ENCODE assay signal across 1 cellular context in genomic region chr5:61132559-61132958, GRCh38.
TF ChIP-seq lines count a peak whose summit lies in the region.

No MANE protein-coding gene starts in this region.

TF ChIP-seq in HepG2, 621 proteins besides CTCF, POLR2A, EP300 and RAD21 (continued from another document):
- TF ChIP-seq ZNF318 (CRISPR knock-in tag; IDR thresholded peaks at IDR 0.05) (no peak), ZNF563 (CRISPR knock-in tag; IDR thresholded peaks at IDR 0.05) (no peak), NFYC (CRISPR knock-in tag; IDR thresholded peaks at IDR 0.05) (no peak), POGZ (CRISPR knock-in tag; IDR thresholded peaks at IDR 0.05) (no peak), FIP1L1 (IDR thresholded peaks at IDR 0.05; ENCODE audit: borderline replicate concordance, insufficient read depth, low read depth, low read length) (no peak), ZNF564 (CRISPR knock-in tag; IDR thresholded peaks at IDR 0.05) (no peak), IKZF4 (CRISPR knock-in tag; IDR thresholded peaks at IDR 0.05; ENCODE audit: borderline replicate concordance, low read depth, not compliant biosample characterization) (no peak), PHF5A (CRISPR knock-in tag; IDR thresholded peaks at IDR 0.05; ENCODE audit: low read depth, unreplicated experiment) (no peak), ZFP90 (CRISPR knock-in tag; IDR thresholded peaks at IDR 0.05; ENCODE audit: borderline replicate concordance) (no peak)
TF ChIP-seq in HepG2: peak in this region for 0.
